ENCODE assay signal across 21 cellular contexts in the genomic region with DNA sequence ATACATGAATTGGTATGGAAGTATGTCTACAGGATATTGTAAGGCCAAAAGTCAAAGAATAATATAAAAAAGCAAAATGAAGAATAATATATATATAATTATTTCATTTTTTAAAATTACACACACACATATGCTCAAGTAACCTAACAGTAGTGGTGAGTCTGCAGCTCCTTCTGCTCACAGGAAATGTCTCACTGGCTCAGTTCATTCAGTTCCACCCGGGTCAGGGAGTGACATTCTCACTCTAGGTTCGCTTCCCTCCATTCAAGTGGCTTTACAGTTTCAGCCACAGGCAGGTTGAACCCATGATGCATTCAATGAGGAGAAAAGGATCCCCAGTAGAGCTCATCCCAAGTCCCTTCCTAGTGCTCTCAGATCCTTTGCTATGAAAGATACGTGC.
"Had no signal": no experiment of that assay in that cellular context is flagged by ENCODE, and none has a peak within 500 bp of the region (broad histone marks: within the 10 kb centered on the region; RNA-seq: fewer than 3 reads in every experiment).

No MANE protein-coding gene starts in this region.

- ATAC-seq: activated T-cell treated with anti-CD3 and anti-CD28 coated beads, Interleukin-2, amount 50 U/mL, for 4 hours; left ventricle myocardium superior; naive thymus-derived CD8-positive, alpha-beta T cell; T-cell had no signal

- H3K27me3 ChIP-seq: cardiac muscle cell, right atrium auricular region, tibial nerve, uterus had no signal

- H3K4me3 ChIP-seq: cardiac muscle cell, prostate gland, right atrium auricular region, tibial nerve, uterus had no signal

- H3K4me3 Mint-ChIP-seq: activated CD4-positive, alpha-beta T cell treated with anti-CD3 and anti-CD28 coated beads, Interleukin-2, amount 10 ng/mL, durations not matched to agents 24 days and 14 days; activated T-cell treated with anti-CD3 and anti-CD28 coated beads, Interleukin-2, amount 50 U/mL, for 4 hours; endodermal cell; immature natural killer cell; naive thymus-derived CD8-positive, alpha-beta T cell; T-cell had no signal

- H3K27ac Mint-ChIP-seq: activated CD4-positive, alpha-beta T cell treated with anti-CD3 and anti-CD28 coated beads, Interleukin-2, amount 10 ng/mL, durations not matched to agents 24 days and 14 days; endodermal cell; immature natural killer cell; T-cell had no signal

- DNase-seq: activated CD4-positive, alpha-beta T cell treated with anti-CD3 and anti-CD28 coated beads, Interleukin-2, amount 10 ng/mL, durations not matched to agents 24 days and 14 days; activated CD8-positive, alpha-beta memory T cell treated with anti-CD3 and anti-CD28 coated beads, Interleukin-2, amount 50 U/mL, for 4 hours; activated effector memory CD4-positive, alpha-beta T cell treated with Interleukin-2 at 50 U/mL for 16 hours; activated naive CD4-positive, alpha-beta T cell treated with anti-CD3 and anti-CD28 coated beads, Interleukin-2, amount 50 U/mL, for 16 hours; activated T-cell treated with anti-CD3 and anti-CD28 coated beads, Interleukin-2, amount 50 U/mL, for 4 hours; endodermal cell; erythroblast; immature natural killer cell; kidney glomerular epithelial cell; left ventricle myocardium superior; mesenchymal stem cell; naive thymus-derived CD8-positive, alpha-beta T cell; stimulated activated CD4-positive, alpha-beta T cell treated with anti-CD3 and anti-CD28 coated beads, Interleukin-2, amount 100 ng/mL, for 24 hours; stimulated activated naive CD4-positive, alpha-beta T cell treated with Interleukin-2 at 50 U/mL for 16 hours; T-cell; T-helper 9 cell; uterus had no signal

- H3K27ac ChIP-seq: cardiac muscle cell, prostate gland, right atrium auricular region, tibial nerve, uterus had no signal

- H3K4me1 Mint-ChIP-seq: activated CD4-positive, alpha-beta T cell treated with anti-CD3 and anti-CD28 coated beads, Interleukin-2, amount 10 ng/mL, durations not matched to agents 24 days and 14 days; T-cell had no signal

- H3K4me1 ChIP-seq: prostate gland, right atrium auricular region, tibial nerve, uterus had no signal

- H3K36me3 ChIP-seq: cardiac muscle cell, prostate gland, right atrium auricular region, tibial nerve, uterus had no signal

- H3K9me3 Mint-ChIP-seq: activated CD4-positive, alpha-beta T cell treated with anti-CD3 and anti-CD28 coated beads, Interleukin-2, amount 10 ng/mL, durations not matched to agents 24 days and 14 days; activated T-cell treated with anti-CD3 and anti-CD28 coated beads, Interleukin-2, amount 50 U/mL, for 4 hours; immature natural killer cell; naive thymus-derived CD8-positive, alpha-beta T cell; T-cell had no signal

- H3K9me3 ChIP-seq: prostate gland, right atrium auricular region, tibial nerve, uterus had no signal

- H3K27me3 Mint-ChIP-seq: activated CD4-positive, alpha-beta T cell treated with anti-CD3 and anti-CD28 coated beads, Interleukin-2, amount 10 ng/mL, durations not matched to agents 24 days and 14 days; naive thymus-derived CD8-positive, alpha-beta T cell; T-cell had no signal
